ENCODE assay signal across 1 cellular context in the genomic region with DNA sequence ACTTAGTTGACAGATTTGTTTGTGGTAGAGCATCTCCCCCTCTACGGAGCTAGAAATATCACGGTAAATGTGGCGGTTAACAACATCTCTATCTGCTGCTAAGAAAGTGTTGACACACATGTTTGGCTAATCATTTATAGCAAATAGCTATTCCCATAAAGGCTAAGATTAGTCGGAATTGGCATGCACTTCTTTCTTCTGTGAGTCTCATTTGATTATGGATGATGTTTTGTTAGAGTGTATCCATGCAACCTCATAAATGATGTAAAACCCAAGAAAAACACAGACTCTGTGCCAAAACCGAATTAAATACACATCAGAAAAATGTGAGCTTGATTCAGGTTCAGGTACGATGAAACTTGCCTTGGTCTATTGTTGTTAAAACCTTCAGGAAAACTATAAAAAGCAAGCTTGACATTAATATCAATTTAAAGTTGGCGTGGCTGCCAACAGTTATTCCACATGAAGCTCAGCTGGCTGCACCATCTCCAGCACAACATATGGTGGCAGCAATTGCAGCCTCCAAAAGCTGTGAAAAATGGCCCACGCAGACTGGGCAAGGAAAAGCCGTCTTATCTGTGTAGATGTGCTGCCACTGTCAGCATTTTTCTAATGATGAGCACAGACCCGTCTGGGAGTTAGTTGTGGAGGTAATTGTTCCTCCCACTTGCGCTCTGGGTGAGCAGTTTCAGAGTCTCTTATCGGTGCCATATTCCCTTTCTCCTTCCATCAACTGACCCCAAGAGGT.
TF ChIP-seq lines count a peak whose summit lies in the region.

No MANE protein-coding gene starts in this region.

TF ChIP-seq in HepG2, 621 proteins besides CTCF, POLR2A, EP300 and RAD21:
- TF ChIP-seq, protein P1, sequence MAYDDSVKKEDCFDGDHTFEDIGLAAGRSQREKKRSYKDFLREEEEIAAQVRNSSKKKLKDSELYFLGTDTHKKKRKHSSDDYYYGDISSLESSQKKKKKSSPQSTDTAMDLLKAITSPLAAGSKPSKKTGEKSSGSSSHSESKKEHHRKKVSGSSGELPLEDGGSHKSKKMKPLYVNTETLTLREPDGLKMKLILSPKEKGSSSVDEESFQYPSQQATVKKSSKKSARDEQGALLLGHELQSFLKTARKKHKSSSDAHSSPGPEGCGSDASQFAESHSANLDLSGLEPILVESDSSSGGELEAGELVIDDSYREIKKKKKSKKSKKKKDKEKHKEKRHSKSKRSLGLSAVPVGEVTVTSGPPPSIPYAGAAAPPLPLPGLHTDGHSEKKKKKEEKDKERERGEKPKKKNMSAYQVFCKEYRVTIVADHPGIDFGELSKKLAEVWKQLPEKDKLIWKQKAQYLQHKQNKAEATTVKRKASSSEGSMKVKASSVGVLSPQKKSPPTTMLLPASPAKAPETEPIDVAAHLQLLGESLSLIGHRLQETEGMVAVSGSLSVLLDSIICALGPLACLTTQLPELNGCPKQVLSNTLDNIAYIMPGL (CRISPR knock-in tag; IDR thresholded peaks at IDR 0.05; ENCODE audit: borderline replicate concordance in 1 of 2, low read depth in 1 of 2), result no peak
- TF ChIP-seq MAFK (conservative IDR thresholded peaks at IDR 0.05 in 1 of 2, IDR thresholded peaks at IDR 0.05 in 1 of 2; ENCODE audit: low read length in 2 of 2) (peak in 1 of 2 experiments; percentile 52; a peak in 3 of 4 replicates), MAFF (IDR thresholded peaks at IDR 0.05; ENCODE audit: low read depth, low read length) (0 out of 2 replicates have a peak, but pooled peaks have one; percentile 22), JARID2 (CRISPR knock-in tag; IDR thresholded peaks at IDR 0.05; ENCODE audit: insufficient replicate concordance) (no peak), ZUFSP (CRISPR knock-in tag; IDR thresholded peaks at IDR 0.05; ENCODE audit: borderline replicate concordance) (no peak), ZNF576 (CRISPR knock-in tag; IDR thresholded peaks at IDR 0.05) (no peak), ATF7-NPFF (CRISPR knock-in tag; IDR thresholded peaks at IDR 0.05; ENCODE audit: low read depth) (no peak), ZBTB14 (CRISPR knock-in tag; IDR thresholded peaks at IDR 0.05) (no peak)
